Comparison of ENCODE assay signal across 28 cellular contexts in genomic region chr3:120440762-120441161, GRCh38. TPM values are rescaled to one million over a fixed set of nuclear protein-coding genes. Genes with fewer than 3 reads are reported as not detected.
DNase-seq lines count a peak whose midpoint lies in the region; ATAC-seq and TF ChIP-seq lines count a peak whose summit lies in the region.
"Had no signal": no experiment of that assay in that cellular context is flagged by ENCODE, and none has a peak within 500 bp of the region (broad histone marks: within the 10 kb centered on the region; RNA-seq: fewer than 3 reads in every experiment).

No MANE protein-coding gene starts in this region.

- H3K27me3 ChIP-seq in GM23248 (replicated peaks; ENCODE audit: insufficient read depth) = no peaks in the 10 kb centered on the region
- H3K27me3 ChIP-seq in adipocyte (replicated peaks; ENCODE audit: control insufficient read depth, insufficient read depth, low read length) = no peaks in the 10 kb centered on the region
- H3K27me3 ChIP-seq in fibroblast of lung (ENCODE audit: control insufficient read depth, insufficient read depth, low read length) = no peaks in the 10 kb centered on the region
- H3K27me3 ChIP-seq in trophoblast cell (ENCODE audit: insufficient read depth, low read length) = no peaks in the 10 kb centered on the region
- no peaks in the 10 kb centered on the region for H3K27me3 ChIP-seq in effector memory CD4-positive, alpha-beta T cell (replicated peaks; ENCODE audit: control insufficient read depth, insufficient read depth, low read length, poor library complexity, severe bottlenecking)
- H3K27me3 ChIP-seq: heart right ventricle, thyroid gland had no signal

- H2AK5ac ChIP-seq in trophoblast cell (ENCODE audit: low read length) = no peak overlapping the region

- no peak overlapping the region for H3K27ac Mint-ChIP-seq in activated CD4-positive, alpha-beta T cell treated with anti-CD3 and anti-CD28 coated beads for 36 hours
- no peak overlapping the region for H3K27ac Mint-ChIP-seq in activated T-cell treated with anti-CD3 and anti-CD28 coated beads, Interleukin-2, amount 50 U/mL, for 24 hours
- no peak overlapping the region for H3K27ac Mint-ChIP-seq in activated T-helper 1 cell treated with anti-CD3 and anti-CD28 coated beads, Interleukin-12 subunit alpha, Interleukin-12 subunit beta, Interleukin-2, Interleukin-4 antibody, amounts not matched to agents 30 ng/mL and 10 ng/mL and 1 ng/mL, durations not matched to agents 14 hours and 24 hours and 36 hours
- H3K27ac Mint-ChIP-seq: activated CD8-positive, alpha-beta memory T cell treated with anti-CD3 and anti-CD28 coated beads, Interleukin-2, amount 10 ng/mL, durations not matched to agents 7 days and 5 days; activated naive CD4-positive, alpha-beta T cell treated with anti-CD3 and anti-CD28 coated beads, Interleukin-2, amount 50 U/mL, for 72 hours; activated T-helper 17 cell treated with anti-CD3 and anti-CD28 coated beads, Interleukin-2, amount 50 U/mL, for 72 hours; IgD-negative memory B cell had no signal

- H2BK5ac ChIP-seq in trophoblast cell (ENCODE audit: low read depth, low read length, poor library complexity) = no peak overlapping the region

- H3K4me1 ChIP-seq in GM23248 (ENCODE audit: insufficient read depth) (peaks cover 92% of the 10 kb centered on the region), adipocyte (ENCODE audit: control insufficient read depth, insufficient read depth, low read length) (peaks cover 94% of the 10 kb centered on the region), fibroblast of lung (ENCODE audit: control insufficient read depth, extremely low read depth, insufficient read depth, low read length) (peaks cover 38% of the 10 kb centered on the region), trophoblast cell (ENCODE audit: control insufficient read depth in 1 of 2, insufficient read depth in 2 of 2, low read length in 2 of 2) (peaks cover 25 to 41% of the 10 kb centered on the region in 2 experiments)
- no peaks in the 10 kb centered on the region for H3K4me1 ChIP-seq in effector memory CD4-positive, alpha-beta T cell (ENCODE audit: control insufficient read depth, insufficient read depth, low read length, poor library complexity, severe bottlenecking)

- peaks cover 3% of the 10 kb centered on the region for H3K27me3 Mint-ChIP-seq in activated CD4-positive, alpha-beta T cell treated with anti-CD3 and anti-CD28 coated beads for 36 hours
- H3K27me3 Mint-ChIP-seq in activated T-cell treated with anti-CD3 and anti-CD28 coated beads, Interleukin-2, amount 50 U/mL, for 24 hours = peaks cover 6% of the 10 kb centered on the region
- peaks cover 10% of the 10 kb centered on the region for H3K27me3 Mint-ChIP-seq in activated T-helper 1 cell treated with anti-CD3 and anti-CD28 coated beads, Interleukin-12 subunit alpha, Interleukin-12 subunit beta, Interleukin-2, Interleukin-4 antibody, amounts not matched to agents 30 ng/mL and 10 ng/mL and 1 ng/mL, durations not matched to agents 14 hours and 24 hours and 36 hours (ENCODE audit: insufficient read depth)

- H4K20me1 ChIP-seq in GM23248 (ENCODE audit: insufficient read depth) (peaks cover 43% of the 10 kb centered on the region), fibroblast of lung (ENCODE audit: control insufficient read depth, extremely low read depth, insufficient read depth, low read length) (peaks cover 7% of the 10 kb centered on the region)

- H3K36me3 ChIP-seq in GM23248 (ENCODE audit: low read depth) (peaks cover 74% of the 10 kb centered on the region), adipocyte (ENCODE audit: control insufficient read depth, insufficient read depth, low read length, severe bottlenecking) (peaks cover 82% of the 10 kb centered on the region), fibroblast of lung (ENCODE audit: control insufficient read depth, insufficient read depth, low read length) (peaks cover 19% of the 10 kb centered on the region), trophoblast cell (ENCODE audit: control insufficient read depth in 1 of 2, insufficient read depth in 2 of 2, low read length in 2 of 2) (peaks cover 10 to 20% of the 10 kb centered on the region in 2 experiments)
- no peaks in the 10 kb centered on the region for H3K36me3 ChIP-seq in effector memory CD4-positive, alpha-beta T cell (ENCODE audit: control insufficient read depth, insufficient read depth, low read length)
- H3K36me3 ChIP-seq: prostate gland, thyroid gland had no signal

- H3K9ac ChIP-seq in GM23248 = peak overlapping the region; percentile 52; the same call in 1 of the 2 replicates
- peak overlapping the region; percentile 48 for H3K9ac ChIP-seq in adipocyte (ENCODE audit: low read length)
- H3K9ac ChIP-seq in fibroblast of lung (ENCODE audit: insufficient read depth, low read length) = no peak overlapping the region
- no peak overlapping the region for H3K9ac ChIP-seq in trophoblast cell (ENCODE audit: low read length)

- H2AFZ ChIP-seq in GM23248 (no peak overlapping the region), fibroblast of lung (ENCODE audit: low read length) (no peak overlapping the region), trophoblast cell (ENCODE audit: insufficient read depth, low read length, poor library complexity) (no peak overlapping the region)
- H2AFZ ChIP-seq: PC-9 had no signal

- H2BK12ac ChIP-seq in trophoblast cell (ENCODE audit: low read length) = no peak overlapping the region

- TF ChIP-seq CTCF in fibroblast of lung (conservative IDR thresholded peaks at IDR 0.05 in 1 of 2, IDR thresholded peaks at IDR 0.05 in 1 of 2; ENCODE audit: low read depth in 1 of 2, low read length in 2 of 2) = no peak

- in situ Hi-C loops in GM23248 (cut with MboI) = no loop called here

- POLR2A ChIA-PET in activated CD4-positive, alpha-beta T cell treated with anti-CD3 and anti-CD28 coated beads for 36 hours (lab: Charles Lee) = no interaction called here

- H3K4me3 ChIP-seq in GM23248 (no peak overlapping the region), adipocyte (ENCODE audit: low read length) (no peak overlapping the region), fibroblast of lung (replicated peaks in 1 of 4; ENCODE audit: control extremely low read depth in 1 of 4, insufficient read depth in 1 of 4, low read depth in 3 of 4, low read length in 4 of 4) (no peak overlapping the region), trophoblast cell (ENCODE audit: low read depth, low read length) (no peak overlapping the region)
- H3K4me3 ChIP-seq in effector memory CD4-positive, alpha-beta T cell (ENCODE audit: insufficient read depth, low read depth, low read length, poor library complexity, severe bottlenecking) = no peak overlapping the region
- H3K4me3 ChIP-seq: heart right ventricle, PC-9, prostate gland, thyroid gland had no signal

- no peak overlapping the region for H3K4ac ChIP-seq in trophoblast cell (ENCODE audit: low read depth, low read length)

- H3K9me3 Mint-ChIP-seq in activated CD4-positive, alpha-beta T cell treated with anti-CD3 and anti-CD28 coated beads for 36 hours (ENCODE audit: low read depth) = no peaks in the 10 kb centered on the region
- no peaks in the 10 kb centered on the region for H3K9me3 Mint-ChIP-seq in activated T-cell treated with anti-CD3 and anti-CD28 coated beads, Interleukin-2, amount 50 U/mL, for 24 hours
- no peaks in the 10 kb centered on the region for H3K9me3 Mint-ChIP-seq in activated T-helper 1 cell treated with anti-CD3 and anti-CD28 coated beads, Interleukin-12 subunit alpha, Interleukin-12 subunit beta, Interleukin-2, Interleukin-4 antibody, amounts not matched to agents 30 ng/mL and 10 ng/mL and 1 ng/mL, durations not matched to agents 14 hours and 24 hours and 36 hours
- H3K9me3 Mint-ChIP-seq: activated naive CD4-positive, alpha-beta T cell treated with anti-CD3 and anti-CD28 coated beads, Interleukin-2, amount 50 U/mL, for 72 hours; activated T-helper 17 cell treated with anti-CD3 and anti-CD28 coated beads, Interleukin-2, amount 50 U/mL, for 72 hours had no signal

- no peak overlapping the region for H2BK120ac ChIP-seq in trophoblast cell (ENCODE audit: insufficient read depth, low read length, poor library complexity)

- H3F3A ChIP-seq in GM23248 (ENCODE audit: insufficient read depth) = peaks cover 95% of the 10 kb centered on the region

- WGBS in GM23248 (ENCODE audit: low coverage in 1 of 2, low lambda C conversion rate in 2 of 2, missing lambda C conversion rate in 2 of 2), 2 experiments = 10 to 15% methylated on average over 3 of the region's 3 CpGs
- WGBS in trophoblast cell (ENCODE audit: extremely low coverage, insufficient coverage, insufficient read length) = no CpG with 5 or more reads among the region's 3 CpGs

- no peaks in the 10 kb centered on the region for H3K9me2 ChIP-seq in GM23248 (ENCODE audit: insufficient read depth)

- H3K79me2 ChIP-seq in GM23248 (ENCODE audit: insufficient read depth) (peaks cover 100% of the 10 kb centered on the region), fibroblast of lung (ENCODE audit: control insufficient read depth, insufficient read depth, low read length) (peaks cover 92% of the 10 kb centered on the region), trophoblast cell (ENCODE audit: control insufficient read depth, insufficient read depth, low read length, poor library complexity) (peaks cover 9% of the 10 kb centered on the region)

- intact Hi-C loops in activated CD4-positive, alpha-beta T cell treated with anti-CD3 and anti-CD28 coated beads for 36 hours (cut with DNase I, micrococcal nuclease) = no loop called here
- intact Hi-C loops in activated T-helper 1 cell treated with anti-CD3 and anti-CD28 coated beads, Interleukin-12 subunit alpha, Interleukin-12 subunit beta, Interleukin-2, Interleukin-4 antibody, amounts not matched to agents 30 ng/mL and 10 ng/mL and 1 ng/mL, durations not matched to agents 14 hours and 24 hours and 36 hours (cut with micrococcal nuclease) = no loop called here

- no peaks in the 10 kb centered on the region for H3K36me3 Mint-ChIP-seq in activated CD4-positive, alpha-beta T cell treated with anti-CD3 and anti-CD28 coated beads for 36 hours (ENCODE audit: low read depth)
- H3K36me3 Mint-ChIP-seq in activated T-cell treated with anti-CD3 and anti-CD28 coated beads, Interleukin-2, amount 50 U/mL, for 24 hours (ENCODE audit: low read depth) = no peaks in the 10 kb centered on the region
- H3K36me3 Mint-ChIP-seq in activated T-helper 1 cell treated with anti-CD3 and anti-CD28 coated beads, Interleukin-12 subunit alpha, Interleukin-12 subunit beta, Interleukin-2, Interleukin-4 antibody, amounts not matched to agents 30 ng/mL and 10 ng/mL and 1 ng/mL, durations not matched to agents 14 hours and 24 hours and 36 hours (ENCODE audit: low read depth) = no peaks in the 10 kb centered on the region
- H3K36me3 Mint-ChIP-seq: activated CD8-positive, alpha-beta memory T cell treated with anti-CD3 and anti-CD28 coated beads, Interleukin-2, amount 10 ng/mL, durations not matched to agents 7 days and 5 days; activated naive CD4-positive, alpha-beta T cell treated with anti-CD3 and anti-CD28 coated beads, Interleukin-2, amount 50 U/mL, for 72 hours; IgD-negative memory B cell had no signal

- no peak overlapping the region for H3K18ac ChIP-seq in trophoblast cell (ENCODE audit: low read length)

- H4K8ac ChIP-seq in trophoblast cell (ENCODE audit: low read depth, low read length) = no peak overlapping the region

- H3K23ac ChIP-seq in trophoblast cell (ENCODE audit: low read length) = no peak overlapping the region

- no peak for ATAC-seq in activated CD4-positive, alpha-beta T cell treated with anti-CD3 and anti-CD28 coated beads for 36 hours
- ATAC-seq: activated CD8-positive, alpha-beta memory T cell treated with anti-CD3 and anti-CD28 coated beads, Interleukin-2, amount 10 ng/mL, durations not matched to agents 7 days and 5 days; activated naive CD4-positive, alpha-beta T cell treated with anti-CD3 and anti-CD28 coated beads, Interleukin-2, amount 50 U/mL, for 72 hours; activated T-helper 17 cell treated with anti-CD3 and anti-CD28 coated beads, Interleukin-2, amount 50 U/mL, for 72 hours had no signal

- DNase-seq in GM23248 (no peak), adipocyte (ENCODE audit: low read depth) (no peak), fibroblast of lung (ENCODE audit: low read depth in 2 of 2) (no peak), trophoblast cell (no peak)
- no peak for DNase-seq in activated CD4-positive, alpha-beta T cell treated with anti-CD3 and anti-CD28 coated beads for 36 hours
- no peak for DNase-seq in effector memory CD4-positive, alpha-beta T cell
- DNase-seq in activated T-cell treated with anti-CD3 and anti-CD28 coated beads, Interleukin-2, amount 50 U/mL, for 24 hours = no peak
- no peak for DNase-seq in activated T-helper 1 cell treated with anti-CD3 and anti-CD28 coated beads, Interleukin-12 subunit alpha, Interleukin-12 subunit beta, Interleukin-2, Interleukin-4 antibody, amounts not matched to agents 30 ng/mL and 10 ng/mL and 1 ng/mL, durations not matched to agents 14 hours and 24 hours and 36 hours (ENCODE audit: low spot score)
- DNase-seq: activated CD8-positive, alpha-beta memory T cell treated with anti-CD3 and anti-CD28 coated beads, Interleukin-2, amount 10 ng/mL, durations not matched to agents 7 days and 5 days; cerebellar nuclear complex; DMS153; erythroblast; foreskin fibroblast; heart right ventricle; NCI-H1694 treated with DMSO at 0.1 percent for 48 hours; NCI-H2171; NCI-H524 treated with DMSO at 0.1 percent for 48 hours; NK-92 treated with Interleukin-12 subunit alpha and Interleukin-12 subunit beta, amount 100 ng/mL, for 24 hours; PC-9; SHP77; stimulated activated naive CD4-positive, alpha-beta T cell treated with Interleukin-2 at 50 U/mL for 16 hours; SW 1271; T1000; thyroid gland had no signal

- no peak overlapping the region for H3K4me3 Mint-ChIP-seq in activated CD4-positive, alpha-beta T cell treated with anti-CD3 and anti-CD28 coated beads for 36 hours
- H3K4me3 Mint-ChIP-seq in activated T-cell treated with anti-CD3 and anti-CD28 coated beads, Interleukin-2, amount 50 U/mL, for 24 hours = no peak overlapping the region
- H3K4me3 Mint-ChIP-seq in activated T-helper 1 cell treated with anti-CD3 and anti-CD28 coated beads, Interleukin-12 subunit alpha, Interleukin-12 subunit beta, Interleukin-2, Interleukin-4 antibody, amounts not matched to agents 30 ng/mL and 10 ng/mL and 1 ng/mL, durations not matched to agents 14 hours and 24 hours and 36 hours = no peak overlapping the region
- H3K4me3 Mint-ChIP-seq: activated CD8-positive, alpha-beta memory T cell treated with anti-CD3 and anti-CD28 coated beads, Interleukin-2, amount 10 ng/mL, durations not matched to agents 7 days and 5 days; activated T-helper 17 cell treated with anti-CD3 and anti-CD28 coated beads, Interleukin-2, amount 50 U/mL, for 72 hours; IgD-negative memory B cell had no signal

- H3K79me1 ChIP-seq in trophoblast cell (ENCODE audit: low read length) = peaks cover 16% of the 10 kb centered on the region

- CTCF ChIA-PET in activated CD4-positive, alpha-beta T cell treated with anti-CD3 and anti-CD28 coated beads for 36 hours (lab: Charles Lee) = interaction anchor here (0.6 kb wide), 1 partner anchor 621 kb away, joined by 3 read pairs; no protein-coding TSS in a partner anchor

- peak overlapping the region; percentile 21 for H3K4me2 ChIP-seq in GM23248 (ENCODE audit: unreplicated experiment)
- no peak overlapping the region for H3K4me2 ChIP-seq in fibroblast of lung (ENCODE audit: extremely low read depth, insufficient read depth, low read length)
- H3K4me2 ChIP-seq in trophoblast cell (ENCODE audit: low read length) = no peak overlapping the region
- H3K4me2 ChIP-seq: PC-9 had no signal

- H4K91ac ChIP-seq in trophoblast cell (ENCODE audit: low read depth, low read length) = no peak overlapping the region

- H4K12ac ChIP-seq in trophoblast cell (ENCODE audit: low read depth, low read length) = no peak overlapping the region

- H3K9me3 ChIP-seq in GM23248 (ENCODE audit: low read depth) = no peaks in the 10 kb centered on the region
- no peaks in the 10 kb centered on the region for H3K9me3 ChIP-seq in adipocyte (ENCODE audit: control insufficient read depth, low read length)
- no peaks in the 10 kb centered on the region for H3K9me3 ChIP-seq in fibroblast of lung (ENCODE audit: control insufficient read depth, insufficient read depth, low read depth, low read length)
- H3K9me3 ChIP-seq in trophoblast cell (ENCODE audit: insufficient read depth, low read depth, low read length) = no peaks in the 10 kb centered on the region
- H3K9me3 ChIP-seq in effector memory CD4-positive, alpha-beta T cell (ENCODE audit: control insufficient read depth, low read length) = no peaks in the 10 kb centered on the region
- H3K9me3 ChIP-seq: heart right ventricle, prostate gland, thyroid gland had no signal

- peak overlapping the region; percentile 89 for H3K27ac ChIP-seq in GM23248
- peak overlapping the region; percentile 2 for H3K27ac ChIP-seq in fibroblast of lung (ENCODE audit: insufficient read depth, low read length)
- H3K27ac ChIP-seq in trophoblast cell (ENCODE audit: low read depth, low read length) = peak overlapping the region; percentile 95
- H3K27ac ChIP-seq in effector memory CD4-positive, alpha-beta T cell (ENCODE audit: insufficient read depth, low read length, poor library complexity, severe bottlenecking) = no peak overlapping the region
- H3K27ac ChIP-seq: PC-9 had no signal

- H3K4me1 Mint-ChIP-seq in activated CD4-positive, alpha-beta T cell treated with anti-CD3 and anti-CD28 coated beads for 36 hours = no peaks in the 10 kb centered on the region
- no peaks in the 10 kb centered on the region for H3K4me1 Mint-ChIP-seq in activated T-cell treated with anti-CD3 and anti-CD28 coated beads, Interleukin-2, amount 50 U/mL, for 24 hours (ENCODE audit: low read depth)
- no peaks in the 10 kb centered on the region for H3K4me1 Mint-ChIP-seq in activated T-helper 1 cell treated with anti-CD3 and anti-CD28 coated beads, Interleukin-12 subunit alpha, Interleukin-12 subunit beta, Interleukin-2, Interleukin-4 antibody, amounts not matched to agents 30 ng/mL and 10 ng/mL and 1 ng/mL, durations not matched to agents 14 hours and 24 hours and 36 hours (ENCODE audit: low read depth)
- H3K4me1 Mint-ChIP-seq: activated CD8-positive, alpha-beta memory T cell treated with anti-CD3 and anti-CD28 coated beads, Interleukin-2, amount 10 ng/mL, durations not matched to agents 7 days and 5 days; activated T-helper 17 cell treated with anti-CD3 and anti-CD28 coated beads, Interleukin-2, amount 50 U/mL, for 72 hours; IgD-negative memory B cell had no signal

- H3K14ac ChIP-seq in trophoblast cell (ENCODE audit: low read length) = no peak overlapping the region

RNA-seq across cellular contexts. Expression of gene FSTL1, which starts 10.0 kb away (rescaled TPM):
- 4,171 and 4,244 TPM in 2 replicates for total RNA-seq in GM23248 (2014; rRNA removed; shearing (Covaris generic))
- polyA plus RNA-seq in GM23248 (2016; fragmentation: Nextera tagmentation; extraction: Ambion mirVana) (1,910 and 1,919 TPM in 2 replicates), fibroblast of lung (583 and 1,500 TPM in 2 replicates)
- total RNA-seq in fibroblast of lung = 279 and 309 TPM in 2 replicates
- polyA plus RNA-seq in fibroblast of lung (2012) = 501 and 1,132 TPM in 2 replicates
- 681 and 1,171 TPM in 2 replicates for polyA minus RNA-seq in fibroblast of lung (ENCODE audit: low replicate concordance)
- 507 and 510 TPM in 2 replicates for polyA plus RNA-seq in trophoblast cell (2013)
- total RNA-seq in activated CD4-positive, alpha-beta T cell treated with anti-CD3 and anti-CD28 coated beads for 36 hours = under 1 TPM; 0.66 to 0.83 TPM
- total RNA-seq in activated T-helper 1 cell treated with anti-CD3 and anti-CD28 coated beads, Interleukin-12 subunit alpha, Interleukin-12 subunit beta, Interleukin-2, Interleukin-4 antibody, amounts not matched to agents 30 ng/mL and 10 ng/mL and 1 ng/mL, durations not matched to agents 14 hours and 24 hours and 36 hours = not detected in 2 replicates
- polyA plus RNA-seq: IgD-negative memory B cell had no signal

Comparison
In these comparisons a context has a peak if more than half of its experiments do, and no peak if none do; other contexts are left out.
1. H3K9ac ChIP-seq: peak in GM23248 (single experiment) and adipocyte (single experiment); none in fibroblast of lung (single experiment) and trophoblast cell (single experiment).
2. RNA of gene FSTL1, which starts 10.0 kb away (total RNA-seq): 4,171 to 4,244 TPM in GM23248 and 279 to 309 TPM in fibroblast of lung; 0.66 to 0.83 TPM in activated CD4-positive, alpha-beta T cell treated with anti-CD3 and anti-CD28 coated beads for 36 hours and not detected in activated T-helper 1 cell treated with anti-CD3 and anti-CD28 coated beads, Interleukin-12 subunit alpha, Interleukin-12 subunit beta, Interleukin-2, Interleukin-4 antibody, amounts not matched to agents 30 ng/mL and 10 ng/mL and 1 ng/mL, durations not matched to agents 14 hours and 24 hours and 36 hours; every median in the first group is over 100 times any median in the second.